14 cellular contexts compared by ENCODE assay signal in the genomic region with DNA sequence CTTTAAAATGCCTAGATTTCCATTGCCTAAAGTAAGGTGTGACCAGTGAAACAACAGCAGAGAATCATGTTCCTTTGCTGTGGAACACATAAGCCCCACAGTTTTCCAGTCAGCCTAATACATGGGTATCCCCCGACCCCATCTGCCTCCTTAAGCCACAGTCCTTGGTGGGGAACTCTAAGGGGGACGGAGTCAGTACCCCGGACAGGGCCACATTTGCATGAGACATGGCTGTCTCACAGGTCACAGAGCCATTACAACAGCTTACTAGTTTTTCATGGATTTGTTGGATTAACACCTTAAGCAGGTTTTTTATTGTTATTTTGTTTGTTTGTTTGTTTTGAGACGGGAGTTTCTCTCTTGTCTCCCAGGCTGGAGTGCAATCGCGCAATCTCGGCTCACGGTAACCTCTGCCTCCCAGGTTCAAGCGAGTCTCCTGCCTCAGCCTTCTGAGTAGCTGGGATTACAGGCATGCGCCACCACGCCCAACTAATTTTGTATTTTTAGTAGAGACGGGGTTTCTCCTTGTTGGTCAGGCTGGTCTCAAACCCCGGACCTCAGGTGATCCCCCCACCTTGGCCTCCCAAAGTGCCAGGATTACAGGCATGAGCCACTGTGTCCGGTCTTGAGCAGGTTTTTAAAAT. TPM values are rescaled to one million over a fixed set of nuclear protein-coding genes. Genes with fewer than 3 reads are reported as not detected.
DNase-seq lines count a peak whose midpoint lies in the region; ATAC-seq, FAIRE-seq and TF ChIP-seq lines count a peak whose summit lies in the region.
"Not testable (repeated sequence)": the region's sequence is repeated elsewhere in the genome, so short reads cannot be mapped to it uniquely, and the experiment has no call there.
"Had no signal": no experiment of that assay in that cellular context is flagged by ENCODE, and none has a peak within 500 bp of the region (broad histone marks: within the 10 kb centered on the region; RNA-seq: fewer than 3 reads in every experiment).

No MANE protein-coding gene starts in this region.

- H3K4me1 ChIP-seq in breast epithelium, result not testable (repeated sequence)
- H3K4me1 ChIP-seq in esophagus squamous epithelium, result peaks cover 20 to 61% (median 47%) of the 10 kb centered on the region in 3 donors

- H3K36me3 ChIP-seq in breast epithelium, result not testable (repeated sequence)
- peaks cover 0 to 44% (median 16%) of the 10 kb centered on the region in 3 donors for H3K36me3 ChIP-seq in esophagus squamous epithelium

- H3K36me3 Mint-ChIP-seq in WTC11, result peaks cover 15% of the 10 kb centered on the region

- H3K4me3 ChIP-seq in breast epithelium (peak overlapping the region in 1 of 3 donors; percentile 0), esophagus squamous epithelium (peak overlapping the region in 2 of 4 donors; percentile 19 to 40)

- WGBS in esophagus squamous epithelium, 2 donors, result 52% methylated on average over 11 to 13 of the region's 14 CpGs

- TF ChIP-seq CTCF in 22Rv1 (IDR thresholded peaks at IDR 0.05); WTC11 (IDR thresholded peaks at IDR 0.05); breast epithelium (IDR thresholded peaks at IDR 0.05); esophagus squamous epithelium (IDR thresholded peaks at IDR 0.05): not testable (repeated sequence)

- H3K9me3 ChIP-seq in breast epithelium, esophagus squamous epithelium: not testable (repeated sequence)

- CTCF ChIA-PET in WTC11 (lab: Charles Lee), result interaction anchor here (0.8 to 1.1 kb wide), 4 partner anchors 20 to 203 kb away, joined by 3 to 8 read pairs (median 4); a partner anchor contains a TSS

- not testable (repeated sequence) for FAIRE-seq in GM12891 (lab: Jason Lieb, UNC)

- not testable (repeated sequence) for H3K9me3 Mint-ChIP-seq in WTC11

- intact Hi-C loops in breast epithelium (cut with DNase I; ENCODE audit: low total_unique reads); esophagus squamous epithelium (cut with DNase I): not testable (repeated sequence)
- intact Hi-C loops in posterior vena cava (cut with DNase I), result loop anchor here in 1 of 2 donors (10.0 kb wide), 1 partner anchor 632 kb away; no protein-coding TSS in a partner anchor

- not testable (repeated sequence) for H3K4me3 Mint-ChIP-seq in WTC11

- H3K27ac Mint-ChIP-seq in WTC11, result peak overlapping the region; percentile 49; the same call in 1 of the 2 replicates

- H3K4me1 Mint-ChIP-seq in WTC11, result not testable (repeated sequence)

- not testable (repeated sequence) for H3K27me3 Mint-ChIP-seq in WTC11 (ENCODE audit: low read depth)

- H3K27ac ChIP-seq in 22Rv1, result peak overlapping the region; percentile 90
- H3K27ac ChIP-seq in breast epithelium, result peak overlapping the region; percentile 65 to 73
- H3K27ac ChIP-seq in esophagus squamous epithelium, result peak overlapping the region; percentile 70 to 89 (median 80)

- H3K27me3 ChIP-seq in breast epithelium, esophagus squamous epithelium: not testable (repeated sequence)

- DNase-seq in GM12891 (ENCODE audit: insufficient read length, low spot score), result peak; percentile 11
- peak; percentile 44 for DNase-seq in NCI-H82 (lab: John Stamatoyannopoulos, UW)
- DNase-seq in WTC11 (ENCODE audit: low spot score), result peak; percentile 51
- DNase-seq in breast epithelium (ENCODE audit: low spot score in 2 of 2); esophagus squamous epithelium (lab: John Stamatoyannopoulos, UW); left lobe of liver (ENCODE audit: low spot score): not testable (repeated sequence)
- DNase-seq in posterior vena cava (ENCODE audit: low spot score), result peak; percentile 43

- TF ChIP-seq POLR2A in GM12891 (IDR thresholded peaks at IDR 0.05; ENCODE audit: low read depth, low read length); breast epithelium (IDR thresholded peaks at IDR 0.05); esophagus squamous epithelium (IDR thresholded peaks at IDR 0.05): not testable (repeated sequence)

- POLR2A ChIA-PET in WTC11 (lab: Charles Lee), result interaction anchor here (1.1 kb wide), 1 partner anchor 20 kb away, joined by 3 read pairs; a partner anchor contains a TSS

- ATAC-seq in WTC11 (peak; percentile 88), left lobe of liver (peak; percentile 50)

TF ChIP-seq in GM12891, 5 proteins besides CTCF, POLR2A, EP300 and RAD21:
- TF ChIP-seq POU2F2 (IDR thresholded peaks at IDR 0.05; ENCODE audit: low read depth, low read length), result peak; percentile 95

RNA-seq across cellular contexts. Expression of a gene that starts 15.0 kb away (rescaled TPM):
- polyA plus RNA-seq in GM12891 (2012; ENCODE audit: low read depth, missing spikeins), result 0.06 TPM
- total RNA-seq in WTC11 (2021) (0.09 to 0.21 TPM (median 0.14 TPM) in 3 replicates), breast epithelium (under 1 TPM; 0.16 to 0.33 (median 0.29) TPM), esophagus squamous epithelium (not detected), left lobe of liver (not detected), posterior vena cava (not detected)
- total RNA-seq: CD4-positive, CD25-positive, alpha-beta regulatory T cell; left ventricle myocardium superior; SK-MEL-5; urinary bladder had no signal

RNA-seq across cellular contexts. Expression of a gene that starts 19.7 kb away (rescaled TPM):
- 0.46 TPM for polyA plus RNA-seq in GM12891 (2012; ENCODE audit: low read depth, missing spikeins)
- 1.3 to 1.9 TPM (median 1.5 TPM) in 3 replicates for total RNA-seq in WTC11 (2021)
- total RNA-seq in breast epithelium, result 1 to 10 TPM; 1.4 to 3.4 (median 2.6) TPM
- total RNA-seq in esophagus squamous epithelium, result 1 to 10 TPM; 1.8 to 4.4 (median 3.5) TPM
- 0.20 TPM for total RNA-seq in left lobe of liver
- 1 to 10 TPM; 1.2 to 1.4 TPM for total RNA-seq in posterior vena cava
- total RNA-seq: H1, M059J, SK-MEL-5 had no signal

RNA-seq across cellular contexts. Expression of a gene that starts 27.1 kb away (rescaled TPM):
- 6.2 TPM for polyA plus RNA-seq in GM12891 (2012; ENCODE audit: low read depth, missing spikeins)
- 29.3 to 38.0 TPM (median 29.7 TPM) in 3 replicates for total RNA-seq in WTC11 (2021)
- total RNA-seq in breast epithelium, result 10 to 100 TPM; 23.4 to 37.3 (median 28.5) TPM
- 10 to 100 TPM; 12.6 to 25.9 (median 19.1) TPM for total RNA-seq in esophagus squamous epithelium
- 19.9 TPM for total RNA-seq in left lobe of liver
- total RNA-seq in posterior vena cava, result 10 to 100 TPM; 25.5 to 36.6 TPM

RNA-seq across cellular contexts. Expression of a gene that starts 39.1 kb away (rescaled TPM):
- polyA plus RNA-seq in GM12891 (2012; ENCODE audit: low read depth, missing spikeins), result 20.6 TPM
- total RNA-seq in WTC11 (2021), result 34.2 to 44.2 TPM (median 34.5 TPM) in 3 replicates
- total RNA-seq in breast epithelium, result 1 to 10 TPM in 1 of 3 donors, under 1 TPM in 2; 0.33 to 2.2 (median 0.88) TPM
- total RNA-seq in esophagus squamous epithelium, result 1 to 10 TPM; 2.1 to 4.8 (median 3.1) TPM
- 0.60 TPM for total RNA-seq in left lobe of liver
- 1 to 10 TPM; 2.0 to 2.2 TPM for total RNA-seq in posterior vena cava
